1 cellular context compared by ENCODE assay signal in genomic region chr22:40285508-40285907, GRCh38.
TF ChIP-seq lines count a peak whose summit lies in the region.

No MANE protein-coding gene starts in this region.

TF ChIP-seq in SK-N-SH, 30 proteins besides CTCF, POLR2A, EP300 and RAD21 (continued from another document):
- TF ChIP-seq REST (IDR thresholded peaks at IDR 0.05; ENCODE audit: low read depth, low read length) (no peak), USF1 (IDR thresholded peaks at IDR 0.05; ENCODE audit: borderline replicate concordance, low read depth) (no peak), MEF2A (IDR thresholded peaks at IDR 0.05; ENCODE audit: borderline replicate concordance, low read depth) (no peak), SIN3A (IDR thresholded peaks at IDR 0.05; ENCODE audit: borderline replicate concordance, low read depth, low read length) (no peak), CHD2 (IDR thresholded peaks at IDR 0.05; ENCODE audit: low read length, partially characterized antibody) (no peak)
